ENCODE assay signal across 29 cellular contexts in the genomic region with DNA sequence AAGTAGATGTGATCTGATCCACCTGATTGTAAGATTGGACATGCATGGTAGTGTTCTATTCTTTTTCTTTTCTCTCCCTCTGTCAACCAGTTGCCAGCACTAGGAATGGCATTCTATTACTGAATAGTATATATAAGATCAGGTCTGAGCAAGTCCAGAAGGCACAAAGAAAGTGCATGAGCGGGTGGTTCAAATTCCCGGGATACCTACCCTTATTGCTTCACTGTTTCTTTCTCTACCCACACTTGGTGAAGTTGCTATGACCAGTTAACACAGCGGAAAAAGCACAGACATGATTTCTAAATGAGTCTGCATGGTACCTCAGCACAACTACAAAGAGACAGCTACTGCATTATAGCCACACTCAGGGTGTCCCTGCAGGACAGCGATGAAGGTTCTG.
"Had no signal": no experiment of that assay in that cellular context is flagged by ENCODE, and none has a peak within 500 bp of the region (broad histone marks: within the 10 kb centered on the region; RNA-seq: fewer than 3 reads in every experiment).

No MANE protein-coding gene starts in this region.

- H2AFZ ChIP-seq: parathyroid adenoma had no signal

- ATAC-seq: heart right ventricle; mucosa of descending colon; natural killer cell treated with Interleukin-12 subunit alpha and Interleukin-12 subunit beta and Interleukin-15 and Interleukin-18, amount 100 ng/mL, for 72 hours; right lobe of liver had no signal

- H3K9ac ChIP-seq: parathyroid adenoma had no signal

- H3K36me3 ChIP-seq: colonic mucosa, esophagus squamous epithelium, heart right ventricle, right lobe of liver, tibial artery, upper lobe of left lung had no signal

- H3K4me1 Mint-ChIP-seq: mesothelial cell of epicardium, neural crest cell had no signal

- H3K27me3 ChIP-seq: colonic mucosa, heart right ventricle, right lobe of liver, testis, upper lobe of left lung had no signal

- DNase-seq: colonic mucosa; dermis blood vessel endothelial cell; effector memory CD4-positive, alpha-beta T cell; erythroblast; esophagus squamous epithelium; foreskin melanocyte; glutamatergic neuron; heart right ventricle; hippocampal formation; mesenchymal stem cell; mucosa of descending colon; naive B cell; right lobe of liver; stimulated activated CD4-positive, alpha-beta T cell treated with anti-CD3 and anti-CD28 coated beads, Interleukin-12 subunit alpha, Interleukin-12 subunit beta, amount 100 ng/mL, for 4 hours; stimulated activated CD4-positive, alpha-beta T cell treated with anti-CD3 and anti-CD28 coated beads, Interleukin-1b, Interleukin-23, amount 100 ng/mL, for 48 hours; stimulated activated CD4-positive, alpha-beta T cell treated with anti-CD3 and anti-CD28 coated beads, Interleukin-4, amount 100 ng/mL, for 1 hour; stimulated activated CD8-positive, alpha-beta memory T cell treated with anti-CD3 and anti-CD28 coated beads, Interleukin-4, amount 100 ng/mL, for 48 hours; stimulated activated naive CD4-positive, alpha-beta T cell; substantia nigra; testis; tibial artery; upper lobe of left lung had no signal

- H3K79me2 ChIP-seq: parathyroid adenoma had no signal

- H3K4me3 ChIP-seq: colonic mucosa, esophagus squamous epithelium, heart right ventricle, lung, mucosa of descending colon, right lobe of liver, smooth muscle cell, testis, tibial artery, upper lobe of left lung had no signal

- H3K36me3 Mint-ChIP-seq: mesothelial cell of epicardium, naive B cell had no signal

- H3K9me3 Mint-ChIP-seq: mesothelial cell of epicardium; naive B cell; natural killer cell treated with Interleukin-12 subunit alpha and Interleukin-12 subunit beta and Interleukin-15 and Interleukin-18, amount 100 ng/mL, for 72 hours; neural crest cell had no signal

- H3K9me3 ChIP-seq: colonic mucosa, esophagus squamous epithelium, mucosa of descending colon, right lobe of liver, testis, tibial artery, upper lobe of left lung had no signal

- H3K27ac ChIP-seq: colonic mucosa, esophagus squamous epithelium, heart right ventricle, parathyroid adenoma, right lobe of liver, testis, tibial artery, upper lobe of left lung had no signal

- H3K4me1 ChIP-seq: colonic mucosa, esophagus squamous epithelium, heart right ventricle, parathyroid adenoma, right lobe of liver, testis, tibial artery, upper lobe of left lung had no signal

- H3K4me2 ChIP-seq: smooth muscle cell had no signal

- H3K27ac Mint-ChIP-seq: mesothelial cell of epicardium; naive B cell; natural killer cell treated with Interleukin-12 subunit alpha and Interleukin-12 subunit beta and Interleukin-15 and Interleukin-18, amount 100 ng/mL, for 72 hours; progenitor cell of endocrine pancreas had no signal

- H3K4me3 Mint-ChIP-seq: mesothelial cell of epicardium; naive B cell; natural killer cell treated with Interleukin-12 subunit alpha and Interleukin-12 subunit beta and Interleukin-15 and Interleukin-18, amount 100 ng/mL, for 72 hours; neural crest cell had no signal
